In genomic region chr1:40676516-40676915, GRCh38 we compare ENCODE assay signal across 25 cellular contexts.
"Had no signal": no experiment of that assay in that cellular context is flagged by ENCODE, and none has a peak within 500 bp of the region (broad histone marks: within the 10 kb centered on the region; RNA-seq: fewer than 3 reads in every experiment).

No MANE protein-coding gene starts in this region.

- H3K9me3 Mint-ChIP-seq: endodermal cell; naive thymus-derived CD8-positive, alpha-beta T cell; nephron progenitor cell; stimulated activated effector memory CD8-positive, alpha-beta T cell treated with anti-CD3 and anti-CD28 coated beads, Interleukin-12 subunit alpha, Interleukin-12 subunit beta, amount 100 ng/mL, for 72 hours had no signal

- H3K27me3 ChIP-seq: esophagus muscularis mucosa, foreskin keratinocyte, gastroesophageal sphincter, heart left ventricle, hepatocyte, left lung, right atrium auricular region, stomach, thyroid gland, vagina had no signal

- H3K4me3 ChIP-seq: esophagus muscularis mucosa, gastroesophageal sphincter, heart left ventricle, hepatocyte, left lung, prostate gland, right atrium auricular region, stomach, thyroid gland, vagina had no signal

- H3K27ac Mint-ChIP-seq: endodermal cell; nephron progenitor cell; stimulated activated effector memory CD8-positive, alpha-beta T cell treated with anti-CD3 and anti-CD28 coated beads, Interleukin-12 subunit alpha, Interleukin-12 subunit beta, amount 100 ng/mL, for 72 hours had no signal

- H3K9me3 ChIP-seq: esophagus muscularis mucosa, gastroesophageal sphincter, heart left ventricle, left lung, prostate gland, right atrium auricular region, stomach, thyroid gland, vagina had no signal

- H3K36me3 ChIP-seq: esophagus muscularis mucosa, gastroesophageal sphincter, heart left ventricle, left lung, prostate gland, right atrium auricular region, stomach, thyroid gland, vagina had no signal

- H3K79me2 ChIP-seq: hepatocyte had no signal

- H3K4me2 ChIP-seq: hepatocyte had no signal

- H3K36me3 Mint-ChIP-seq: naive thymus-derived CD8-positive, alpha-beta T cell; stimulated activated effector memory CD8-positive, alpha-beta T cell treated with anti-CD3 and anti-CD28 coated beads, Interleukin-12 subunit alpha, Interleukin-12 subunit beta, amount 100 ng/mL, for 72 hours had no signal

- H3K4me1 ChIP-seq: foreskin keratinocyte, left lung, prostate gland, thyroid gland, vagina had no signal

- H3K4me3 Mint-ChIP-seq: endodermal cell; naive thymus-derived CD8-positive, alpha-beta T cell; nephron progenitor cell; stimulated activated effector memory CD8-positive, alpha-beta T cell treated with anti-CD3 and anti-CD28 coated beads, Interleukin-12 subunit alpha, Interleukin-12 subunit beta, amount 100 ng/mL, for 72 hours had no signal

- H2AFZ ChIP-seq: hepatocyte had no signal

- DNase-seq: cortex of kidney; effector CD8-positive, alpha-beta T cell; endodermal cell; foreskin keratinocyte; heart left ventricle; left cardiac atrium; left lung; mammary epithelial cell; mesendoderm; naive thymus-derived CD8-positive, alpha-beta T cell; nephron progenitor cell; occipital lobe; stimulated activated CD4-positive, alpha-beta T cell treated with anti-CD3 and anti-CD28 coated beads, Interleukin-2, amount 100 ng/mL, for 24 hours; stimulated activated CD4-positive, alpha-beta T cell treated with anti-CD3 and anti-CD28 coated beads, Interleukin-4, amount 100 ng/mL, for 24 hours; stimulated activated naive CD4-positive, alpha-beta T cell treated with Interleukin-2 at 50 U/mL for 16 hours; stomach; thyroid gland; trophoblast cell had no signal

- H3K4me1 Mint-ChIP-seq: endodermal cell; naive thymus-derived CD8-positive, alpha-beta T cell; stimulated activated effector memory CD8-positive, alpha-beta T cell treated with anti-CD3 and anti-CD28 coated beads, Interleukin-12 subunit alpha, Interleukin-12 subunit beta, amount 100 ng/mL, for 72 hours had no signal

- H3K27ac ChIP-seq: esophagus muscularis mucosa, foreskin keratinocyte, gastroesophageal sphincter, heart left ventricle, hepatocyte, left lung, prostate gland, right atrium auricular region, stomach, thyroid gland, vagina had no signal
